ENCODE assay signal across 8 cellular contexts in genomic region chr11:108008656-108009496, GRCh38. TPM values are rescaled to one million over a fixed set of nuclear protein-coding genes. Genes with fewer than 3 reads are reported as not detected.
DNase-seq lines count a peak whose midpoint lies in the region; ATAC-seq and TF ChIP-seq lines count a peak whose summit lies in the region.

CUL5 (plus strand) TSS chr11:108008898; CDS start chr11:108009349, 451 bp downstream.

- H3K27ac Mint-ChIP-seq in activated CD4-positive, alpha-beta T cell treated with anti-CD3 and anti-CD28 coated beads, Interleukin-2, amount 10 ng/mL, durations not matched to agents 7 days and 5 days = peak within 1 kb of the TSS; percentile 98

- peaks cover 15% of the 10 kb centered on the region for H3K4me1 Mint-ChIP-seq in activated CD4-positive, alpha-beta T cell treated with anti-CD3 and anti-CD28 coated beads, Interleukin-2, amount 10 ng/mL, durations not matched to agents 7 days and 5 days

- no peaks in the 10 kb centered on the region for H3K27me3 Mint-ChIP-seq in activated CD4-positive, alpha-beta T cell treated with anti-CD3 and anti-CD28 coated beads, Interleukin-2, amount 10 ng/mL, durations not matched to agents 7 days and 5 days

- H3K4me1 ChIP-seq in left lung = peaks cover 15 to 49% of the 10 kb centered on the region in 2 donors

- ATAC-seq in HG03460 (IDR thresholded peaks at IDR 0.05; ENCODE audit: unreplicated experiment) (peak; percentile 90), left lung (peak; percentile 96)

- peak within 1 kb of the TSS; percentile 89 to 95 for H3K4me3 ChIP-seq in left lung

- H3K36me3 Mint-ChIP-seq in activated CD4-positive, alpha-beta T cell treated with anti-CD3 and anti-CD28 coated beads, Interleukin-2, amount 10 ng/mL, durations not matched to agents 7 days and 5 days (ENCODE audit: low read depth) = peaks cover 14% of the 10 kb centered on the region

- H3K27ac ChIP-seq in C4-2B (peak within 1 kb of the TSS; percentile 99), left lung (peak within 1 kb of the TSS; percentile 92 to 98)

- DNase-seq in GM19240 (ENCODE audit: insufficient read length, low spot score) = peak; percentile 80
- DNase-seq in NCI-H524 treated with DMSO at 0.1 percent for 48 hours (lab: John Stamatoyannopoulos, UW) = peak; percentile 44
- peak; percentile 89 for DNase-seq in activated CD4-positive, alpha-beta T cell treated with anti-CD3 and anti-CD28 coated beads, Interleukin-2, amount 10 ng/mL, durations not matched to agents 7 days and 5 days
- peak; percentile 89 for DNase-seq in dedifferentiated amniotic fluid mesenchymal stem cell (ENCODE audit: extremely low spot score)
- peak; percentile 91 to 97 for DNase-seq in left lung
- peak; percentile 89 to 93 for DNase-seq in stimulated activated CD4-positive, alpha-beta T cell treated with anti-CD3 and anti-CD28 coated beads, Interleukin-2, amount 100 ng/mL, for 48 hours

- TF ChIP-seq CTCF in C4-2B (conservative IDR thresholded peaks at IDR 0.05) (peak; percentile 98), left lung (IDR thresholded peaks at IDR 0.05) (peak; percentile 89 to 90)

- no peaks in the 10 kb centered on the region for H3K9me3 ChIP-seq in left lung

- POLR2A ChIA-PET in activated CD4-positive, alpha-beta T cell treated with anti-CD3 and anti-CD28 coated beads, Interleukin-2, amount 10 ng/mL, durations not matched to agents 7 days and 5 days (lab: Charles Lee) = interaction anchor here (0.5 to 0.6 kb wide), 2 partner anchors 185 to 1221 kb away, joined by 3 read pairs; no protein-coding TSS in a partner anchor

- no peaks in the 10 kb centered on the region for H3K36me3 ChIP-seq in left lung

- H3K27me3 ChIP-seq in left lung = no peaks in the 10 kb centered on the region

- CTCF ChIA-PET in activated CD4-positive, alpha-beta T cell treated with anti-CD3 and anti-CD28 coated beads, Interleukin-2, amount 10 ng/mL, durations not matched to agents 7 days and 5 days (lab: Charles Lee) = interaction anchor here (0.6 to 2.2 kb wide), 25 partner anchors 9 to 656 kb away, joined by 3 to 11 read pairs (median 3); partner anchors contain the start of gene DDX10

- H3K4me3 Mint-ChIP-seq in activated CD4-positive, alpha-beta T cell treated with anti-CD3 and anti-CD28 coated beads, Interleukin-2, amount 10 ng/mL, durations not matched to agents 7 days and 5 days = peak within 1 kb of the TSS; percentile 97

- no peaks in the 10 kb centered on the region for H3K9me3 Mint-ChIP-seq in activated CD4-positive, alpha-beta T cell treated with anti-CD3 and anti-CD28 coated beads, Interleukin-2, amount 10 ng/mL, durations not matched to agents 7 days and 5 days

- intact Hi-C loops in left lung (cut with DNase I) = no loop called here

RNA-seq across cellular contexts. Expression of gene CUL5, which starts in this region (rescaled TPM):
- total RNA-seq in activated CD4-positive, alpha-beta T cell treated with anti-CD3 and anti-CD28 coated beads, Interleukin-2, amount 10 ng/mL, durations not matched to agents 7 days and 5 days = 10 to 100 TPM; 23.2 to 29.3 TPM
- total RNA-seq in left lung = 10 to 100 TPM; 31.1 to 36.1 TPM

Comparison
In these comparisons a context has a peak if more than half of its experiments do, and no peak if none do; other contexts are left out.
1. Peak in every context shown above with its lines: DNase-seq, ATAC-seq, H3K4me3 ChIP-seq and H3K27ac ChIP-seq.
2. DNase-seq: peak in every context shown above with its lines; median percentile 94 in left lung; 91 in stimulated activated CD4-positive, alpha-beta T cell treated with anti-CD3 and anti-CD28 coated beads, Interleukin-2, amount 100 ng/mL, for 48 hours; 89 in activated CD4-positive, alpha-beta T cell treated with anti-CD3 and anti-CD28 coated beads, Interleukin-2, amount 10 ng/mL, durations not matched to agents 7 days and 5 days; 89 in dedifferentiated amniotic fluid mesenchymal stem cell; 80 in GM19240; 44 in NCI-H524 treated with DMSO at 0.1 percent for 48 hours.